In the genomic region with DNA sequence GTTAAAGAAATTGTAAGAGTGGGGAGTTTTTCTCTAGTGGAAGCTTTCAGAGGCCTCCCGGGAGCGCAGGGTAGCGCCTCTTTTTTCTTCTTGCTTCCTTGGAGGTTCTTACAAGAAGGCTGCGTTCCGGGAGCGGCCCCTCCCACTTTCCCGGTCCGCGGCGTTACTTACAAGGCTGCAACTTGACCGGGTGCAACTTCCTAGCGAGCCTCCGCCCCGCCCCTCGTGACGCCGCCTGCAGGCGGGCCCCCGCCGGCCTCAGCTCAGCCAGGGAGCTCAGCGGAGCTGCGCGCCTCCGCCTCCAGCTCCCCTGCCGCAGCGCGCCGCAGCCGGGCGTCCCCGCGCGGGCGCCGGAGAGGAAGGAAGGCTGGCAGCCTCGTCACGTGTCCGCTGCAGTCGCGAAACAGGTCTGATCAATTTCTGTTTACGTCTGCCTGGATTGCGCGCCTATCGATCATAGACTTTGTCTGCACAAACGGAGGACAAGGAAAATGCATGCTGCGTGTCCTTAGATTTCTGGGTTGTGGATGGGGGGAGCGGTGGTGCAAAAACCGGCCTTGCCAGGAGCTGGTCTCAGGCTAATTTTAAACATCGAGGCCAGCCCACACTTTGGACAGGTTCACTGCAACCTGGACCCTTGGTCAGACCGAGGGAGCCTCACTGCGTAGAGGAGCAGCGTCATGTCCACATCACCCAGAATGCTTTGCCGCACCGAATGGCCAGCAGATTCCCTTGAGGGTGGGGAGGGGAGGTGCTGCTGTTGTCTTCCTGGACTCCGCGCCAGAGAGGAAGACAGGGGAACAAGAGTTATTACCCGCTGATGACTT, we compare ENCODE assay signal across 8 cellular contexts. TPM values are rescaled to one million over a fixed set of nuclear protein-coding genes. Genes with fewer than 3 reads are reported as not detected.
A peak's percentile ranks its signal among the peaks of the same experiment; 100 is the strongest.
DNase-seq lines count a peak whose midpoint lies in the region; ATAC-seq and TF ChIP-seq lines count a peak whose summit lies in the region.

Gene FAM217B, plus strand, starts transcription at position 261 of the 827 bp plus-strand sequence. CDS start 3,555 bp downstream, outside the sequence.
A gene with protein sequence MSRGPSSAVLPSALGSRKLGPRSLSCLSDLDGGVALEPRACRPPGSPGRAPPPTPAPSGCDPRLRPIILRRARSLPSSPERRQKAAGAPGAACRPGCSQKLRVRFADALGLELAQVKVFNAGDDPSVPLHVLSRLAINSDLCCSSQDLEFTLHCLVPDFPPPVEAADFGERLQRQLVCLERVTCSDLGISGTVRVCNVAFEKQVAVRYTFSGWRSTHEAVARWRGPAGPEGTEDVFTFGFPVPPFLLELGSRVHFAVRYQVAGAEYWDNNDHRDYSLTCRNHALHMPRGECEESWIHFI (minus strand): TSS at position 177 of the 827 bp plus-strand sequence. CDS start 374 bp downstream, outside the sequence.

- H3K27me3 Mint-ChIP-seq in dendritic cell treated with granulocyte-macrophage colony-stimulating factor and Interleukin-4, amounts not matched to agents 40 ng/mL and 50 ng/mL, for 4 days, result no peaks in the 10 kb centered on the region

- H3K9me3 Mint-ChIP-seq in dendritic cell treated with granulocyte-macrophage colony-stimulating factor and Interleukin-4, amounts not matched to agents 40 ng/mL and 50 ng/mL, for 4 days, result no peaks in the 10 kb centered on the region

- H3K36me3 ChIP-seq in liver (ENCODE audit: control insufficient read depth in 4 of 4, insufficient read depth in 3 of 4, low read depth in 1 of 4, low read length in 3 of 4), result peaks cover 0 to 8% (median 6%) of the 10 kb centered on the region in 4 donors

- peak within 1 kb of the TSS; percentile 52 to 88 for H3K9ac ChIP-seq in liver (ENCODE audit: low read depth in 1 of 2, low read length in 2 of 2)

- TF ChIP-seq RAD21 in liver (IDR thresholded peaks at IDR 0.05), result peak in 1 of 2 donors; percentile 9

- H3K4me1 Mint-ChIP-seq in dendritic cell treated with granulocyte-macrophage colony-stimulating factor and Interleukin-4, amounts not matched to agents 40 ng/mL and 50 ng/mL, for 4 days (ENCODE audit: low read depth), result peaks cover 42% of the 10 kb centered on the region

- ATAC-seq in GM19328 (IDR thresholded peaks at IDR 0.05; ENCODE audit: unreplicated experiment), result peak; percentile 95
- ATAC-seq in HG03469 (IDR thresholded peaks at IDR 0.05; ENCODE audit: unreplicated experiment), result peak; percentile 87

- H3K4me3 ChIP-seq in liver (ENCODE audit: low read depth in 1 of 3, low read length in 3 of 3), result peak within 1 kb of the TSS; percentile 78 to 97 (median 80)

- under 1% methylated on average over 57 of the region's 57 CpGs for WGBS in liver

- intact Hi-C loops in dendritic cell treated with granulocyte-macrophage colony-stimulating factor and Interleukin-4, amounts not matched to agents 40 ng/mL and 50 ng/mL, for 4 days (cut with micrococcal nuclease), result loop anchor here (10.0 kb wide), 1 partner anchor 114 kb away; no protein-coding TSS in a partner anchor

- peak within 1 kb of the TSS; percentile 96 to 97 for H3K27ac ChIP-seq in liver (ENCODE audit: low read depth in 1 of 2, low read length in 2 of 2)

- peak within 1 kb of the TSS; percentile 100 for H3K27ac Mint-ChIP-seq in dendritic cell treated with granulocyte-macrophage colony-stimulating factor and Interleukin-4, amounts not matched to agents 40 ng/mL and 50 ng/mL, for 4 days

- DNase-seq in C1 segment of cervical spinal cord (lab: John Stamatoyannopoulos, UW) (peak; percentile 63 to 95 (median 90)), NCI-H526 (lab: John Stamatoyannopoulos, UW) (peak; percentile 89 to 97)
- peak; percentile 77 to 82 for DNase-seq in activated CD4-positive, alpha-beta T cell treated with anti-CD3 and anti-CD28 coated beads, Interleukin-2, amount 50 U/mL, for 24 hours (ENCODE audit: low read depth in 1 of 2, low spot score in 1 of 2)
- DNase-seq in stimulated activated CD4-positive, alpha-beta T cell treated with anti-CD3 and anti-CD28 coated beads, Interleukin-4, amount 100 ng/mL, for 1 hour, result peak; percentile 89

- TF ChIP-seq CTCF in liver (IDR thresholded peaks at IDR 0.05; ENCODE audit: low read depth, low read length, missing input control), result no peak

- H3K9me3 ChIP-seq in liver (ENCODE audit: control insufficient read depth in 4 of 4, low read length in 3 of 4), result peaks cover 0 to 2% (median 0%) of the 10 kb centered on the region in 4 donors

- peaks cover 28% of the 10 kb centered on the region for H3K36me3 Mint-ChIP-seq in dendritic cell treated with granulocyte-macrophage colony-stimulating factor and Interleukin-4, amounts not matched to agents 40 ng/mL and 50 ng/mL, for 4 days (ENCODE audit: low read depth)

- peak within 1 kb of the TSS; percentile 95 for H3K4me3 Mint-ChIP-seq in dendritic cell treated with granulocyte-macrophage colony-stimulating factor and Interleukin-4, amounts not matched to agents 40 ng/mL and 50 ng/mL, for 4 days

- H3K27me3 ChIP-seq in liver (ENCODE audit: control insufficient read depth in 4 of 4, insufficient read depth in 4 of 4, low read length in 3 of 4), result no peaks in the 10 kb centered on the region

- H3K4me1 ChIP-seq in liver (ENCODE audit: control insufficient read depth in 4 of 4, insufficient read depth in 4 of 4, low read length in 3 of 4), result peaks cover 8 to 17% (median 13%) of the 10 kb centered on the region in 4 donors

TF ChIP-seq in liver, 16 proteins besides CTCF, POLR2A, EP300 and RAD21:
- no peak for TF ChIP-seq ATF3 (IDR thresholded peaks at IDR 0.05)
- TF ChIP-seq NR2F2 (IDR thresholded peaks at IDR 0.05), result peak; percentile 39
- no peak for TF ChIP-seq REST (IDR thresholded peaks at IDR 0.05)
- TF ChIP-seq HNF4G (IDR thresholded peaks at IDR 0.05), result peak; percentile 35
- TF ChIP-seq HNF4A (conservative IDR thresholded peaks at IDR 0.05), result peak; percentile 70 to 76
- no peak for TF ChIP-seq FOXA2 (IDR thresholded peaks at IDR 0.05)
- peak; percentile 91 for TF ChIP-seq YY1 (IDR thresholded peaks at IDR 0.05)
- TF ChIP-seq EGR1 (IDR thresholded peaks at IDR 0.05; ENCODE audit: low read depth in 2 of 2), result no peak
- peak; percentile 13 for TF ChIP-seq TAF1 (conservative IDR thresholded peaks at IDR 0.05)
- peak; percentile 42 for TF ChIP-seq SP1 (IDR thresholded peaks at IDR 0.05)
- TF ChIP-seq, protein P1, sequence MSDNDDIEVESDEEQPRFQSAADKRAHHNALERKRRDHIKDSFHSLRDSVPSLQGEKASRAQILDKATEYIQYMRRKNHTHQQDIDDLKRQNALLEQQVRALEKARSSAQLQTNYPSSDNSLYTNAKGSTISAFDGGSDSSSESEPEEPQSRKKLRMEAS (IDR thresholded peaks at IDR 0.05), result peak; percentile 38
- TF ChIP-seq FOXA1 (IDR thresholded peaks at IDR 0.05), result no peak
- TF ChIP-seq RXRA (IDR thresholded peaks at IDR 0.05), result peak in 1 of 2 donors; percentile 21
- TF ChIP-seq, protein P2, sequence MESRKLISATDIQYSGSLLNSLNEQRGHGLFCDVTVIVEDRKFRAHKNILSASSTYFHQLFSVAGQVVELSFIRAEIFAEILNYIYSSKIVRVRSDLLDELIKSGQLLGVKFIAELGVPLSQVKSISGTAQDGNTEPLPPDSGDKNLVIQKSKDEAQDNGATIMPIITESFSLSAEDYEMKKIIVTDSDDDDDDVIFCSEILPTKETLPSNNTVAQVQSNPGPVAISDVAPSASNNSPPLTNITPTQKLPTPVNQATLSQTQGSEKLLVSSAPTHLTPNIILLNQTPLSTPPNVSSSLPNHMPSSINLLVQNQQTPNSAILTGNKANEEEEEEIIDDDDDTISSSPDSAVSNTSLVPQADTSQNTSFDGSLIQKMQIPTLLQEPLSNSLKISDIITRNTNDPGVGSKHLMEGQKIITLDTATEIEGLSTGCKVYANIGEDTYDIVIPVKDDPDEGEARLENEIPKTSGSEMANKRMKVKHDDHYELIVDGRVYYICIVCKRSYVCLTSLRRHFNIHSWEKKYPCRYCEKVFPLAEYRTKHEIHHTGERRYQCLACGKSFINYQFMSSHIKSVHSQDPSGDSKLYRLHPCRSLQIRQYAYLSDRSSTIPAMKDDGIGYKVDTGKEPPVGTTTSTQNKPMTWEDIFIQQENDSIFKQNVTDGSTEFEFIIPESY (IDR thresholded peaks at IDR 0.05), result no peak
- no peak for TF ChIP-seq GABPA (IDR thresholded peaks at IDR 0.05 in 1 of 2, conservative IDR thresholded peaks at IDR 0.05 in 1 of 2)
- TF ChIP-seq JUND (IDR thresholded peaks at IDR 0.05), result peak in 1 of 2 donors; percentile 42

RNA-seq across cellular contexts. Expression of gene FAM217B, which starts in this region (rescaled TPM):
- total RNA-seq in liver, result 1 to 10 TPM; 1.7 to 5.0 TPM
- 1 to 10 TPM in 1 of 2 donors, under 1 TPM in 1; 0.88 to 1.8 TPM for polyA plus RNA-seq in liver

RNA-seq across cellular contexts. Expression of the second gene that starts in this region (rescaled TPM):
- 1 to 10 TPM; 1.4 to 2.2 TPM for total RNA-seq in liver
- under 1 TPM; 0.28 to 0.66 TPM for polyA plus RNA-seq in liver

Comparison
In these comparisons a context has a peak if more than half of its experiments do, and no peak if none do; other contexts are left out.
1. Peak in every context shown above with its lines: DNase-seq, ATAC-seq, H3K4me3 ChIP-seq and H3K27ac ChIP-seq.